Comparison of ENCODE assay signal across 10 cellular contexts in the genomic region with DNA sequence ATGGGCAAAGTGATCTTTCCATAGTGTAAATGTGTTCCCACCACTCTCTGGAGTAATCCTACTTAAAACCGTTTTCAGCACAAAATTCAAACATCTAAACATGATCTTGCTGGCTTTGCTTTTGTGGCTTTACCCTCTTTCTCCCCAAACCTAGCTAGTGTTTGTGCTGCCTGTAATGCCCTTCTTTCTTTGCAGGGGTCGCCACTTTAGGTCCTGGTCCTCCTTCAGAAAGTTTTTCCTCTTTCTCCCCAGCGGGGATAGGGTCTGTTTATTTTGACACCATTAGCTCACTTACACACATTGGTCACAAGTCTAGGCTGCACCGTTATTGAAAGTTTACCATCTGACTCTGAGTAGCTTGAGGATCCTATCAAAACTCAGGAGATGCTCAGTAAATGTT. TPM values are rescaled to one million over a fixed set of nuclear protein-coding genes. Genes with fewer than 3 reads are reported as not detected.
DNase-seq lines count a peak whose midpoint lies in the region; ATAC-seq, FAIRE-seq and TF ChIP-seq lines count a peak whose summit lies in the region.
"Had no signal": no experiment of that assay in that cellular context is flagged by ENCODE, and none has a peak within 500 bp of the region (broad histone marks: within the 10 kb centered on the region; RNA-seq: fewer than 3 reads in every experiment).

No MANE protein-coding gene starts in this region.

- H3K4me3 ChIP-seq in endothelial cell of umbilical vein (replicated peaks in 1 of 3; ENCODE audit: insufficient read depth in 1 of 3, low read depth in 1 of 3, low read length in 3 of 3) (no peak overlapping the region), stomach smooth muscle (ENCODE audit: low read length in 2 of 2) (peak overlapping the region; percentile 88 to 91)

- peaks cover 1 to 8% of the 10 kb centered on the region in 2 experiments for H3K27me3 ChIP-seq in endothelial cell of umbilical vein (ENCODE audit: control insufficient read depth in 2 of 2, insufficient read depth in 2 of 2, low read length in 2 of 2)
- no peaks in the 10 kb centered on the region for H3K27me3 ChIP-seq in stomach smooth muscle (ENCODE audit: control insufficient read depth in 1 of 2, insufficient read depth in 2 of 2, low read length in 2 of 2)
- H3K27me3 ChIP-seq: body of pancreas had no signal

- POLR2A ChIA-PET in endothelial cell of umbilical vein (lab: Charles Lee): no interaction called here

- BruUV-seq in endothelial cell of umbilical vein (replicated peaks; lab: Mats Ljungman, UMichigan): no TSS peak

- peaks cover 7% of the 10 kb centered on the region for H3K4me1 ChIP-seq in endothelial cell of umbilical vein (ENCODE audit: control insufficient read depth, extremely low read depth, insufficient read depth, low read length)
- peaks cover 7% of the 10 kb centered on the region for H3K4me1 ChIP-seq in stomach smooth muscle (ENCODE audit: control insufficient read depth, insufficient read depth, low read length)

- no peak overlapping the region for H3K4me2 ChIP-seq in endothelial cell of umbilical vein (ENCODE audit: insufficient read depth, low read length)

- peaks cover 2% of the 10 kb centered on the region for H3K79me2 ChIP-seq in endothelial cell of umbilical vein (ENCODE audit: control insufficient read depth, insufficient read depth, low read length)

- H3K9me3 ChIP-seq in endothelial cell of umbilical vein (replicated peaks; ENCODE audit: control insufficient read depth, insufficient read depth, low read length) (no peaks in the 10 kb centered on the region), stomach smooth muscle (ENCODE audit: control insufficient read depth in 2 of 2, low read length in 2 of 2) (no peaks in the 10 kb centered on the region)

- H3K9me1 ChIP-seq in endothelial cell of umbilical vein (replicated peaks; ENCODE audit: control insufficient read depth, extremely low read depth, insufficient read depth, low read length): no peaks in the 10 kb centered on the region

- H3K9me3 Mint-ChIP-seq in activated T-cell treated with anti-CD3 and anti-CD28 coated beads, Interleukin-2, amount 50 U/mL, for 4 hours: no peaks in the 10 kb centered on the region

- intact Hi-C loops in endothelial cell of umbilical vein (cut with micrococcal nuclease): no loop called here

- no peak for TF ChIP-seq POLR2A in endothelial cell of umbilical vein (IDR thresholded peaks at IDR 0.05; ENCODE audit: low read depth, low read length)

- H3K27ac ChIP-seq in endothelial cell of umbilical vein (ENCODE audit: insufficient read depth, low read depth, low read length): no peak overlapping the region
- no peak overlapping the region for H3K27ac ChIP-seq in stomach smooth muscle (ENCODE audit: low read length)

- H3K4me3 Mint-ChIP-seq in activated T-cell treated with anti-CD3 and anti-CD28 coated beads, Interleukin-2, amount 50 U/mL, for 4 hours: peak overlapping the region; percentile 94

- no peaks in the 10 kb centered on the region for H4K20me1 ChIP-seq in endothelial cell of umbilical vein (replicated peaks; ENCODE audit: control insufficient read depth, extremely low read depth, insufficient read depth, low read length)

- no peak overlapping the region for H3K9ac ChIP-seq in endothelial cell of umbilical vein (replicated peaks; ENCODE audit: extremely low read depth, insufficient read depth, low read length)
- no peak overlapping the region for H3K9ac ChIP-seq in stomach smooth muscle (ENCODE audit: low read length in 2 of 2)

- peaks cover 4% of the 10 kb centered on the region for H3K27me3 Mint-ChIP-seq in activated T-cell treated with anti-CD3 and anti-CD28 coated beads, Interleukin-2, amount 50 U/mL, for 4 hours (ENCODE audit: low read depth)

- DNase-seq in activated T-cell treated with anti-CD3 and anti-CD28 coated beads, Interleukin-2, amount 50 U/mL, for 4 hours: no peak
- DNase-seq in activated T-cell treated with anti-CD3 and anti-CD28 coated beads, Interleukin-2, amount 50 U/mL, for 48 hours: no peak
- DNase-seq in SK-N-DZ (ENCODE audit: low spot score) (peak; percentile 10), endothelial cell of umbilical vein (ENCODE audit: low read depth, low spot score) (no peak), DMS79 (lab: John Stamatoyannopoulos, UW) (no peak), activated gamma-delta T cell treated with Interleukin-2 at 50 U/mL for 16 hours (no peak)

- no peak for TF ChIP-seq CTCF in endothelial cell of umbilical vein (IDR thresholded peaks at IDR 0.05; ENCODE audit: extremely low read depth in 1 of 2, insufficient read depth in 1 of 2, low read depth in 1 of 2, low read length in 2 of 2)

- no peak for FAIRE-seq in endothelial cell of umbilical vein (lab: Jason Lieb, UNC)

- H3K36me3 ChIP-seq in endothelial cell of umbilical vein (ENCODE audit: control insufficient read depth in 2 of 2, extremely low read depth in 1 of 2, insufficient read depth in 2 of 2, low read length in 2 of 2): no peaks in the 10 kb centered on the region
- H3K36me3 ChIP-seq in stomach smooth muscle (ENCODE audit: control insufficient read depth in 2 of 2, insufficient read depth in 2 of 2, low read length in 2 of 2): peaks cover 0 to 2% of the 10 kb centered on the region in 2 donors
- H3K36me3 ChIP-seq: left ventricle myocardium inferior had no signal

- no peak for ATAC-seq in activated T-cell treated with anti-CD3 and anti-CD28 coated beads, Interleukin-2, amount 50 U/mL, for 4 hours
- ATAC-seq in HG03196 (IDR thresholded peaks at IDR 0.05; ENCODE audit: unreplicated experiment): no peak

- H3K4me1 Mint-ChIP-seq in activated T-cell treated with anti-CD3 and anti-CD28 coated beads, Interleukin-2, amount 50 U/mL, for 4 hours (ENCODE audit: low read depth): peaks cover 14% of the 10 kb centered on the region

- peak overlapping the region; percentile 85 for H2AFZ ChIP-seq in endothelial cell of umbilical vein (ENCODE audit: low read depth, low read length)

- CTCF ChIA-PET in endothelial cell of umbilical vein (lab: Charles Lee): interaction anchor here (2.4 kb wide), 1 partner anchor 463 kb away, joined by 5 read pairs; a partner anchor contains a TSS

- peaks cover 2% of the 10 kb centered on the region for H3K36me3 Mint-ChIP-seq in activated T-cell treated with anti-CD3 and anti-CD28 coated beads, Interleukin-2, amount 50 U/mL, for 4 hours (ENCODE audit: insufficient read depth)

- dilution Hi-C loops in endothelial cell of umbilical vein (cut with MboI; ENCODE audit: extremely low pct_ligation_motif_present, low sequenced_read_pairs): no loop called here

TF ChIP-seq in endothelial cell of umbilical vein, 7 proteins besides CTCF, POLR2A, EP300 and RAD21:
- TF ChIP-seq JUN (IDR thresholded peaks at IDR 0.05; ENCODE audit: borderline replicate concordance, insufficient read depth, insufficient read length, low read depth): no peak
- no peak for TF ChIP-seq FOS (IDR thresholded peaks at IDR 0.05; ENCODE audit: borderline replicate concordance, insufficient read depth, low read length)
- TF ChIP-seq EZH2 (IDR thresholded peaks at IDR 0.05; ENCODE audit: borderline replicate concordance, low read depth, low read length, severe bottlenecking): no peak
- no peak for TF ChIP-seq MYC (IDR thresholded peaks at IDR 0.05; ENCODE audit: low read depth, low read length)
- TF ChIP-seq, protein P1, sequence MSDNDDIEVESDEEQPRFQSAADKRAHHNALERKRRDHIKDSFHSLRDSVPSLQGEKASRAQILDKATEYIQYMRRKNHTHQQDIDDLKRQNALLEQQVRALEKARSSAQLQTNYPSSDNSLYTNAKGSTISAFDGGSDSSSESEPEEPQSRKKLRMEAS (IDR thresholded peaks at IDR 0.05; ENCODE audit: insufficient read depth, insufficient read length): no peak
- TF ChIP-seq POLR2AphosphoS5 (IDR thresholded peaks at IDR 0.05; ENCODE audit: insufficient read depth, low read depth, low read length): no peak
- TF ChIP-seq GATA2 (IDR thresholded peaks at IDR 0.05; ENCODE audit: insufficient read depth, insufficient read length, low read depth, low read length): no peak
TF ChIP-seq in endothelial cell of umbilical vein: peak in this region for 0.

RNA-seq across cellular contexts. Expression of a gene that starts 0.7 kb away (rescaled TPM):
- total RNA-seq in activated T-cell treated with anti-CD3 and anti-CD28 coated beads, Interleukin-2, amount 50 U/mL, for 4 hours: 10 to 100 TPM; 59.7 to 74.4 (median 69.7) TPM
- polyA plus RNA-seq in SK-N-DZ (2014; cell fraction: cytosol; rRNA removed): 155 and 206 TPM in 2 replicates
- 157 and 318 TPM in 2 replicates for polyA plus RNA-seq in SK-N-DZ (2014; cell fraction: nucleus; rRNA removed)
- 124 and 140 TPM in 2 replicates for total RNA-seq in endothelial cell of umbilical vein
- 91.4 and 117 TPM in 2 replicates for polyA plus RNA-seq in endothelial cell of umbilical vein
- 113 and 120 TPM in 2 replicates for polyA plus RNA-seq in endothelial cell of umbilical vein (2011; cell fraction: cytosol; rRNA removed)
- 110 and 126 TPM in 2 replicates for polyA plus RNA-seq in endothelial cell of umbilical vein (2011; cell fraction: nucleus; rRNA removed)
- polyA plus RNA-seq in endothelial cell of umbilical vein (2012): 99.3 and 112 TPM in 2 replicates
- 210 and 256 TPM in 2 replicates for polyA minus RNA-seq in endothelial cell of umbilical vein
- 96.0 TPM for polyA minus RNA-seq in endothelial cell of umbilical vein (2011; cell fraction: cytosol; rRNA and poly(A)+ RNA removed)
- 86.8 and 91.6 TPM in 2 replicates for polyA minus RNA-seq in endothelial cell of umbilical vein (2011; cell fraction: nucleus; rRNA and poly(A)+ RNA removed)

Comparison
In these comparisons a context has a peak if more than half of its experiments do, and no peak if none do; other contexts are left out.
1. H3K4me3 ChIP-seq: peak in stomach smooth muscle (2 of 2); none in endothelial cell of umbilical vein (0 of 3).